ENCODE assay signal across 8 cellular contexts in the genomic region with DNA sequence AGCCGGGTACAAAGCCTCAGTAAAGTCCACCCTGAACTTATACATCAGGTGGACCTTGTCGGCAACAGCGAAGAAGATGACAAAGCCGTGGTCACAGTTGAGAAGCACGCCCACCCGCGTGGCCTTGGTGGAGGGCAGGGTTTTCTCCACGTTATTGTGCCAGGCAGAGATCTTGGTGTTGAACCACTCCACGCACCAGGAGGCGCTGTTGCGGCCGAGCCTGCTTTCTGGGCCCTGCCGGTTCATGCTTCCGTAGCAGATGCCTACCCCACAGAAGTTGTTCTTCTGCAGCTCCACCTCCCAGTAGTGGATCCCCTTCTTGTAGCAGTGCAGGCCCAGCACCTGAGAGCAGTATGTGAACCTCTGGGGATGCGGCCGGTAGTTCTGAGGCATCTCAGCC. TPM values are rescaled to one million over a fixed set of nuclear protein-coding genes. Genes with fewer than 3 reads are reported as not detected.
DNase-seq lines count a peak whose midpoint lies in the region; ATAC-seq, FAIRE-seq and TF ChIP-seq lines count a peak whose summit lies in the region.

No MANE protein-coding gene starts in this region.

- no peak for TF ChIP-seq POLR2A in esophagus squamous epithelium (IDR thresholded peaks at IDR 0.05)

- H3K4me1 ChIP-seq in esophagus squamous epithelium (peaks cover 0 to 5% (median 0%) of the 10 kb centered on the region in 3 donors), small intestine (ENCODE audit: control insufficient read depth in 2 of 2, insufficient read depth in 1 of 2, low read depth in 1 of 2, low read length in 1 of 2) (peaks cover 0 to 3% of the 10 kb centered on the region in 2 donors)

- no peak overlapping the region for H3K27ac ChIP-seq in esophagus squamous epithelium
- H3K27ac ChIP-seq in small intestine (ENCODE audit: low read depth in 1 of 2, low read length in 1 of 2) = no peak overlapping the region

- 80 to 81% methylated on average over 4 to 16 of the region's 16 CpGs for WGBS in esophagus squamous epithelium, 2 donors
- WGBS in small intestine, 3 donors = 82 to 94% (median 91%) methylated on average over 16 of the region's 16 CpGs

- intact Hi-C loops in esophagus squamous epithelium (cut with DNase I) = loop anchor here (10.0 kb wide), 1 partner anchor 53 kb away; no protein-coding TSS in a partner anchor

- no peak for ATAC-seq in GM19452 (IDR thresholded peaks at IDR 0.05; ENCODE audit: unreplicated experiment)
- no peak for ATAC-seq in GM18873 (IDR thresholded peaks at IDR 0.05; ENCODE audit: low FRiP score, unreplicated experiment)

- H3K9me3 ChIP-seq in esophagus squamous epithelium (peaks cover 0 to 14% (median 6%) of the 10 kb centered on the region in 3 donors), small intestine (ENCODE audit: control insufficient read depth, low read depth) (peaks cover 4% of the 10 kb centered on the region)

- FAIRE-seq in small intestine (lab: Jason Lieb, UNC) = no peak

- DNase-seq in GM12864 (ENCODE audit: low read depth) = no peak
- DNase-seq in activated CD4-positive, alpha-beta T cell treated with anti-CD3 and anti-CD28 coated beads for 48 hours = peak; percentile 74
- DNase-seq in esophagus squamous epithelium (lab: John Stamatoyannopoulos, UW) = no peak
- peak; percentile 25 to 37 (median 30) for DNase-seq in stimulated activated CD4-positive, alpha-beta T cell treated with anti-CD3 and anti-CD28 coated beads, Interleukin-12 subunit alpha, Interleukin-12 subunit beta, amount 100 ng/mL, for 48 hours (ENCODE audit: low read depth in 2 of 3, low spot score in 1 of 3)
- DNase-seq in DMS153 treated with DMSO at 0.1 percent for 48 hours (lab: John Stamatoyannopoulos, UW; ENCODE audit: unreplicated experiment) = no peak
- DNase-seq in small intestine = no peak

- no peaks in the 10 kb centered on the region for H3K27me3 ChIP-seq in esophagus squamous epithelium
- no peaks in the 10 kb centered on the region for H3K27me3 ChIP-seq in small intestine (ENCODE audit: control insufficient read depth in 2 of 2, insufficient read depth in 2 of 2, low read length in 2 of 2)

- H3K36me3 ChIP-seq in esophagus squamous epithelium (peaks cover 36 to 100% (median 49%) of the 10 kb centered on the region in 3 donors), small intestine (ENCODE audit: control insufficient read depth in 2 of 2, insufficient read depth in 2 of 2, low read length in 2 of 2) (peaks cover 24 to 54% of the 10 kb centered on the region in 2 donors)

- no peak overlapping the region for H3K4me3 ChIP-seq in GM12864 (ENCODE audit: low read depth, low read length)
- H3K4me3 ChIP-seq in esophagus squamous epithelium = no peak overlapping the region
- H3K4me3 ChIP-seq in small intestine (ENCODE audit: low read depth in 1 of 2, low read length in 2 of 2) = no peak overlapping the region

- TF ChIP-seq CTCF in GM12864 (IDR thresholded peaks at IDR 0.05; ENCODE audit: low read depth, low read length, missing control alignments) (peak; percentile 32), esophagus squamous epithelium (IDR thresholded peaks at IDR 0.05) (peak in 5 of 6 experiments; percentile 24 to 45 (median 30))

RNA-seq across cellular contexts. Expression of a gene that starts 22.1 kb away (rescaled TPM):
- 10 to 100 TPM; 25.4 to 38.6 (median 34.6) TPM for total RNA-seq in esophagus squamous epithelium
- polyA plus RNA-seq in small intestine = 10 to 100 TPM; 13.2 to 37.8 (median 22.1) TPM

RNA-seq across cellular contexts. Expression of a gene that starts 57.8 kb away (rescaled TPM):
- 10 to 100 TPM in 1 of 4 donors, 1 to 10 TPM in 3; 1.7 to 10.7 (median 7.9) TPM for total RNA-seq in esophagus squamous epithelium
- 1 to 10 TPM in 1 of 3 donors, under 1 TPM in 2; 0.27 to 2.0 (median 0.67) TPM for polyA plus RNA-seq in small intestine

RNA-seq across cellular contexts. Expression of a gene that starts 58.0 kb away (rescaled TPM):
- total RNA-seq in esophagus squamous epithelium = 1 to 10 TPM in 1 of 4 donors, under 1 TPM in 3; 0.27 to 1.7 (median 0.53) TPM
- polyA plus RNA-seq in small intestine = 10 to 100 TPM in 2 of 3 donors, 1 to 10 TPM in 1; 2.6 to 41.9 (median 10.5) TPM

Comparison
In these comparisons a context has a peak if more than half of its experiments do, and no peak if none do; other contexts are left out.
1. DNase-seq: peak in activated CD4-positive, alpha-beta T cell treated with anti-CD3 and anti-CD28 coated beads for 48 hours (single experiment) and stimulated activated CD4-positive, alpha-beta T cell treated with anti-CD3 and anti-CD28 coated beads, Interleukin-12 subunit alpha, Interleukin-12 subunit beta, amount 100 ng/mL, for 48 hours (3 of 3); none in GM12864 (single experiment), esophagus squamous epithelium (single experiment), DMS153 treated with DMSO at 0.1 percent for 48 hours (single experiment) and small intestine (single experiment).